In the genomic region with DNA sequence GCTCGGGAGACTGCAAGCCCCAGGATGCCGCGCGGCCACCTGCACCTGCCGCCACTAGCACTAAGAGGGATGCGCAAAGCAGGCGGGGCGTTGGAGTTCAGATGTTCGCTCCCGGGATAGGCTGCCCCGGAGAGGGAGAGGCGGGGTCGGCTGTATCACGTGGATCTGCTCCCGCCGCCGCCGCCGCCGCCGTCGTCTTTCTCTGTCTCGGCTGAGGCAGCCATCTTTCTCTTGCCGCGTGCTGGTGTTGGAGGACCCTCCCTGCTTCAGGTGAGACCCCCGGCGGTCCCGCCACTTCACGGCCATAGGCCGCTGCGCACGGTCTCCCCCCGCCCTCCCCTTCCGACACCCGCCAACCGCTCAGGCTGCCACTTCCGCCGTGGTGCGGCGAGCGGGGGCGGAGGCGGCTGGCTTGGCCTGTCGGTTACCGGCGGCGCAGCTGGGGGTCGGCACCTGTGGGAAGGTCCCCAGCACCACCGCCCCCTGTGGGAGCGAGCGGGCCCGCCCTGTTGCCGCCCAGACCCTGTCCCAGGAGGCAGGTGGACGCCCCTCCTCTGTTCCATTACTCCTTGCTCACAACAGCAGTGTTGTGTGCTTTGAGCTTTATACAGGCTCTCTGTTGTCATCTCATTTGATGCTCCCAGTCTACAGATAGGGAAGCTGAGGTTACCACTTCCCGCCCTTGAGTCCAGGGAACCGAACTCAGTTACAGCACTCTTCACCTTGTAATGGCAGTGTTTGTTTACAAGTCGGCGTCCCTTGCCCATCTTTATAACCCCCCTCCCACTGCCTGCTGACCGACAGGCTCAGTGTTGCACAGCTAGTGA, we compare ENCODE assay signal across 1 cellular context.
A peak's percentile ranks its signal among the peaks of the same experiment; 100 is the strongest.
TF ChIP-seq lines count a peak whose summit lies in the region.

A gene (plus strand): TSS at position 186 of the 827 bp plus-strand sequence. CDS start 3,553 bp downstream, outside the sequence.

TF ChIP-seq in K562, 482 proteins besides CTCF, POLR2A, EP300 and RAD21 (continued from another document and continues in another):
- TF ChIP-seq, protein P1, sequence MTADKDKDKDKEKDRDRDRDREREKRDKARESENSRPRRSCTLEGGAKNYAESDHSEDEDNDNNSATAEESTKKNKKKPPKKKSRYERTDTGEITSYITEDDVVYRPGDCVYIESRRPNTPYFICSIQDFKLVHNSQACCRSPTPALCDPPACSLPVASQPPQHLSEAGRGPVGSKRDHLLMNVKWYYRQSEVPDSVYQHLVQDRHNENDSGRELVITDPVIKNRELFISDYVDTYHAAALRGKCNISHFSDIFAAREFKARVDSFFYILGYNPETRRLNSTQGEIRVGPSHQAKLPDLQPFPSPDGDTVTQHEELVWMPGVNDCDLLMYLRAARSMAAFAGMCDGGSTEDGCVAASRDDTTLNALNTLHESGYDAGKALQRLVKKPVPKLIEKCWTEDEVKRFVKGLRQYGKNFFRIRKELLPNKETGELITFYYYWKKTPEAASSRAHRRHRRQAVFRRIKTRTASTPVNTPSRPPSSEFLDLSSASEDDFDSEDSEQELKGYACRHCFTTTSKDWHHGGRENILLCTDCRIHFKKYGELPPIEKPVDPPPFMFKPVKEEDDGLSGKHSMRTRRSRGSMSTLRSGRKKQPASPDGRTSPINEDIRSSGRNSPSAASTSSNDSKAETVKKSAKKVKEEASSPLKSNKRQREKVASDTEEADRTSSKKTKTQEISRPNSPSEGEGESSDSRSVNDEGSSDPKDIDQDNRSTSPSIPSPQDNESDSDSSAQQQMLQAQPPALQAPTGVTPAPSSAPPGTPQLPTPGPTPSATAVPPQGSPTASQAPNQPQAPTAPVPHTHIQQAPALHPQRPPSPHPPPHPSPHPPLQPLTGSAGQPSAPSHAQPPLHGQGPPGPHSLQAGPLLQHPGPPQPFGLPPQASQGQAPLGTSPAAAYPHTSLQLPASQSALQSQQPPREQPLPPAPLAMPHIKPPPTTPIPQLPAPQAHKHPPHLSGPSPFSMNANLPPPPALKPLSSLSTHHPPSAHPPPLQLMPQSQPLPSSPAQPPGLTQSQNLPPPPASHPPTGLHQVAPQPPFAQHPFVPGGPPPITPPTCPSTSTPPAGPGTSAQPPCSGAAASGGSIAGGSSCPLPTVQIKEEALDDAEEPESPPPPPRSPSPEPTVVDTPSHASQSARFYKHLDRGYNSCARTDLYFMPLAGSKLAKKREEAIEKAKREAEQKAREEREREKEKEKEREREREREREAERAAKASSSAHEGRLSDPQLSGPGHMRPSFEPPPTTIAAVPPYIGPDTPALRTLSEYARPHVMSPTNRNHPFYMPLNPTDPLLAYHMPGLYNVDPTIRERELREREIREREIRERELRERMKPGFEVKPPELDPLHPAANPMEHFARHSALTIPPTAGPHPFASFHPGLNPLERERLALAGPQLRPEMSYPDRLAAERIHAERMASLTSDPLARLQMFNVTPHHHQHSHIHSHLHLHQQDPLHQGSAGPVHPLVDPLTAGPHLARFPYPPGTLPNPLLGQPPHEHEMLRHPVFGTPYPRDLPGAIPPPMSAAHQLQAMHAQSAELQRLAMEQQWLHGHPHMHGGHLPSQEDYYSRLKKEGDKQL (CRISPR knock-in tag; IDR thresholded peaks at IDR 0.05; ENCODE audit: borderline replicate concordance), result no peak
- TF ChIP-seq CREB1 (IDR thresholded peaks at IDR 0.05), result no peak; the same call in none of the 2 replicates
- peak; percentile 60; the same call in 1 of the 2 replicates for TF ChIP-seq CREB1 (CRISPR knock-in tag; IDR thresholded peaks at IDR 0.05)
- TF ChIP-seq SRF (CRISPR knock-in tag; IDR thresholded peaks at IDR 0.05), result no peak
- TF ChIP-seq ELF4 (CRISPR knock-in tag; IDR thresholded peaks at IDR 0.05), result no peak
- TF ChIP-seq ZNF586 (CRISPR knock-in tag; conservative IDR thresholded peaks at IDR 0.05), result no peak
- TF ChIP-seq, protein P2, sequence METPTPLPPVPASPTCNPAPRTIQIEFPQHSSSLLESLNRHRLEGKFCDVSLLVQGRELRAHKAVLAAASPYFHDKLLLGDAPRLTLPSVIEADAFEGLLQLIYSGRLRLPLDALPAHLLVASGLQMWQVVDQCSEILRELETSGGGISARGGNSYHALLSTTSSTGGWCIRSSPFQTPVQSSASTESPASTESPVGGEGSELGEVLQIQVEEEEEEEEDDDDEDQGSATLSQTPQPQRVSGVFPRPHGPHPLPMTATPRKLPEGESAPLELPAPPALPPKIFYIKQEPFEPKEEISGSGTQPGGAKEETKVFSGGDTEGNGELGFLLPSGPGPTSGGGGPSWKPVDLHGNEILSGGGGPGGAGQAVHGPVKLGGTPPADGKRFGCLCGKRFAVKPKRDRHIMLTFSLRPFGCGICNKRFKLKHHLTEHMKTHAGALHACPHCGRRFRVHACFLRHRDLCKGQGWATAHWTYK (CRISPR knock-in tag; IDR thresholded peaks at IDR 0.05), result no peak
- TF ChIP-seq, protein P3, sequence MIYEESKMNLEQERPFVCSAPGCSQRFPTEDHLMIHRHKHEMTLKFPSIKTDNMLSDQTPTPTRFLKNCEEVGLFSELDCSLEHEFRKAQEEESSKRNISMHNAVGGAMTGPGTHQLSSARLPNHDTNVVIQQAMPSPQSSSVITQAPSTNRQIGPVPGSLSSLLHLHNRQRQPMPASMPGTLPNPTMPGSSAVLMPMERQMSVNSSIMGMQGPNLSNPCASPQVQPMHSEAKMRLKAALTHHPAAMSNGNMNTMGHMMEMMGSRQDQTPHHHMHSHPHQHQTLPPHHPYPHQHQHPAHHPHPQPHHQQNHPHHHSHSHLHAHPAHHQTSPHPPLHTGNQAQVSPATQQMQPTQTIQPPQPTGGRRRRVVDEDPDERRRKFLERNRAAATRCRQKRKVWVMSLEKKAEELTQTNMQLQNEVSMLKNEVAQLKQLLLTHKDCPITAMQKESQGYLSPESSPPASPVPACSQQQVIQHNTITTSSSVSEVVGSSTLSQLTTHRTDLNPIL (CRISPR knock-in tag; IDR thresholded peaks at IDR 0.05), result no peak
- TF ChIP-seq, protein P4, sequence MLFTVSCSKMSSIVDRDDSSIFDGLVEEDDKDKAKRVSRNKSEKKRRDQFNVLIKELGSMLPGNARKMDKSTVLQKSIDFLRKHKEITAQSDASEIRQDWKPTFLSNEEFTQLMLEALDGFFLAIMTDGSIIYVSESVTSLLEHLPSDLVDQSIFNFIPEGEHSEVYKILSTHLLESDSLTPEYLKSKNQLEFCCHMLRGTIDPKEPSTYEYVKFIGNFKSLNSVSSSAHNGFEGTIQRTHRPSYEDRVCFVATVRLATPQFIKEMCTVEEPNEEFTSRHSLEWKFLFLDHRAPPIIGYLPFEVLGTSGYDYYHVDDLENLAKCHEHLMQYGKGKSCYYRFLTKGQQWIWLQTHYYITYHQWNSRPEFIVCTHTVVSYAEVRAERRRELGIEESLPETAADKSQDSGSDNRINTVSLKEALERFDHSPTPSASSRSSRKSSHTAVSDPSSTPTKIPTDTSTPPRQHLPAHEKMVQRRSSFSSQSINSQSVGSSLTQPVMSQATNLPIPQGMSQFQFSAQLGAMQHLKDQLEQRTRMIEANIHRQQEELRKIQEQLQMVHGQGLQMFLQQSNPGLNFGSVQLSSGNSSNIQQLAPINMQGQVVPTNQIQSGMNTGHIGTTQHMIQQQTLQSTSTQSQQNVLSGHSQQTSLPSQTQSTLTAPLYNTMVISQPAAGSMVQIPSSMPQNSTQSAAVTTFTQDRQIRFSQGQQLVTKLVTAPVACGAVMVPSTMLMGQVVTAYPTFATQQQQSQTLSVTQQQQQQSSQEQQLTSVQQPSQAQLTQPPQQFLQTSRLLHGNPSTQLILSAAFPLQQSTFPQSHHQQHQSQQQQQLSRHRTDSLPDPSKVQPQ (CRISPR knock-in tag; IDR thresholded peaks at IDR 0.05; ENCODE audit: borderline replicate concordance), result no peak
- TF ChIP-seq CREBBP (IDR thresholded peaks at IDR 0.05; ENCODE audit: low read depth, low read length), result no peak
- TF ChIP-seq MEF2D (tag; conservative IDR thresholded peaks at IDR 0.05; ENCODE audit: low read depth), result no peak
- no peak for TF ChIP-seq JUND (IDR thresholded peaks at IDR 0.05; ENCODE audit: borderline replicate concordance, low read depth, low read length)
- TF ChIP-seq JUND (tag; IDR thresholded peaks at IDR 0.05; ENCODE audit: borderline replicate concordance, low read depth, low read length), result 0 out of 3 replicates have a peak, but pooled peaks have one; percentile 26
- no peak for TF ChIP-seq ZNF311 (CRISPR knock-in tag; IDR thresholded peaks at IDR 0.05)
- TF ChIP-seq CBX5 (IDR thresholded peaks at IDR 0.05; ENCODE audit: borderline replicate concordance, low read depth), result no peak
- TF ChIP-seq GATAD2B (IDR thresholded peaks at IDR 0.05; ENCODE audit: borderline replicate concordance), result no peak
- TF ChIP-seq RCOR1 (IDR thresholded peaks at IDR 0.05; ENCODE audit: borderline replicate concordance in 1 of 2, low read depth in 2 of 2, low read length in 2 of 2), result peak; percentile 77 to 92; a peak in 3 of 4 replicates
- peak; percentile 63 for TF ChIP-seq POLR2AphosphoS5 (IDR thresholded peaks at IDR 0.05; ENCODE audit: control insufficient read depth, insufficient read depth, low read depth, low read length)
- TF ChIP-seq NBN (IDR thresholded peaks at IDR 0.05; ENCODE audit: low read depth), result peak; percentile 58; the same call in 1 of the 2 replicates
- TF ChIP-seq CCNT2 (IDR thresholded peaks at IDR 0.05; ENCODE audit: borderline replicate concordance, extremely low read depth, insufficient read length, low read depth, low read length), result peak; percentile 47
- TF ChIP-seq ZNF175 (CRISPR knock-in tag; IDR thresholded peaks at IDR 0.05; ENCODE audit: low read depth), result no peak
- TF ChIP-seq PHF20 (IDR thresholded peaks at IDR 0.05; ENCODE audit: partially characterized antibody), result peak; percentile 77
- TF ChIP-seq, protein P5, sequence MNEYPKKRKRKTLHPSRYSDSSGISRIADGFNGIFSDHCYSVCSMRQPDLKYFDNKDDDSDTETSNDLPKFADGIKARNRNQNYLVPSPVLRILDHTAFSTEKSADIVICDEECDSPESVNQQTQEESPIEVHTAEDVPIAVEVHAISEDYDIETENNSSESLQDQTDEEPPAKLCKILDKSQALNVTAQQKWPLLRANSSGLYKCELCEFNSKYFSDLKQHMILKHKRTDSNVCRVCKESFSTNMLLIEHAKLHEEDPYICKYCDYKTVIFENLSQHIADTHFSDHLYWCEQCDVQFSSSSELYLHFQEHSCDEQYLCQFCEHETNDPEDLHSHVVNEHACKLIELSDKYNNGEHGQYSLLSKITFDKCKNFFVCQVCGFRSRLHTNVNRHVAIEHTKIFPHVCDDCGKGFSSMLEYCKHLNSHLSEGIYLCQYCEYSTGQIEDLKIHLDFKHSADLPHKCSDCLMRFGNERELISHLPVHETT (CRISPR knock-in tag; conservative IDR thresholded peaks at IDR 0.05 in 1 of 2, IDR thresholded peaks at IDR 0.05 in 1 of 2), result peak in 1 of 2 experiments; percentile 93; a peak in 2 of 4 replicates
- peak in 1 of 2 experiments; percentile 14; a peak in 1 of 3 replicates for TF ChIP-seq CBX3 (IDR thresholded peaks at IDR 0.05; ENCODE audit: borderline replicate concordance in 1 of 2, low read length in 2 of 2)
- no peak for TF ChIP-seq KDM2B (CRISPR knock-in tag; IDR thresholded peaks at IDR 0.05)
- TF ChIP-seq, protein P6, sequence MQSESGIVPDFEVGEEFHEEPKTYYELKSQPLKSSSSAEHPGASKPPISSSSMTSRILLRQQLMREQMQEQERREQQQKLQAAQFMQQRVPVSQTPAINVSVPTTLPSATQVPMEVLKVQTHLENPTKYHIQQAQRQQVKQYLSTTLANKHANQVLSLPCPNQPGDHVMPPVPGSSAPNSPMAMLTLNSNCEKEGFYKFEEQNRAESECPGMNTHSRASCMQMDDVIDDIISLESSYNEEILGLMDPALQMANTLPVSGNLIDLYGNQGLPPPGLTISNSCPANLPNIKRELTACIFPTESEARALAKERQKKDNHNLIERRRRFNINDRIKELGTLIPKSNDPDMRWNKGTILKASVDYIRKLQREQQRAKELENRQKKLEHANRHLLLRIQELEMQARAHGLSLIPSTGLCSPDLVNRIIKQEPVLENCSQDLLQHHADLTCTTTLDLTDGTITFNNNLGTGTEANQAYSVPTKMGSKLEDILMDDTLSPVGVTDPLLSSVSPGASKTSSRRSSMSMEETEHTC (IDR thresholded peaks at IDR 0.05), result peak; percentile 66; the same call in 1 of the 2 replicates
- TF ChIP-seq TARDBP (IDR thresholded peaks at IDR 0.05), result peak; percentile 53; the same call in 1 of the 2 replicates
- no peak for TF ChIP-seq U2AF1 (optimal IDR thresholded peaks at IDR 0.05; ENCODE audit: low read depth, low read length)
- TF ChIP-seq MTA3 (IDR thresholded peaks at IDR 0.05; ENCODE audit: borderline replicate concordance), result peak; percentile 76
- TF ChIP-seq, protein P7, sequence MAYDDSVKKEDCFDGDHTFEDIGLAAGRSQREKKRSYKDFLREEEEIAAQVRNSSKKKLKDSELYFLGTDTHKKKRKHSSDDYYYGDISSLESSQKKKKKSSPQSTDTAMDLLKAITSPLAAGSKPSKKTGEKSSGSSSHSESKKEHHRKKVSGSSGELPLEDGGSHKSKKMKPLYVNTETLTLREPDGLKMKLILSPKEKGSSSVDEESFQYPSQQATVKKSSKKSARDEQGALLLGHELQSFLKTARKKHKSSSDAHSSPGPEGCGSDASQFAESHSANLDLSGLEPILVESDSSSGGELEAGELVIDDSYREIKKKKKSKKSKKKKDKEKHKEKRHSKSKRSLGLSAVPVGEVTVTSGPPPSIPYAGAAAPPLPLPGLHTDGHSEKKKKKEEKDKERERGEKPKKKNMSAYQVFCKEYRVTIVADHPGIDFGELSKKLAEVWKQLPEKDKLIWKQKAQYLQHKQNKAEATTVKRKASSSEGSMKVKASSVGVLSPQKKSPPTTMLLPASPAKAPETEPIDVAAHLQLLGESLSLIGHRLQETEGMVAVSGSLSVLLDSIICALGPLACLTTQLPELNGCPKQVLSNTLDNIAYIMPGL (CRISPR knock-in tag; IDR thresholded peaks at IDR 0.05), result 0 out of 2 replicates have a peak, but pooled peaks have one; percentile 20
- TF ChIP-seq ELF1 (tag; IDR thresholded peaks at IDR 0.05), result peak; percentile 69
- TF ChIP-seq FOXJ3 (CRISPR knock-in tag; IDR thresholded peaks at IDR 0.05), result no peak
- 0 out of 2 replicates have a peak, but pooled peaks have one; percentile 11 for TF ChIP-seq NFXL1 (CRISPR knock-in tag; IDR thresholded peaks at IDR 0.05)
- TF ChIP-seq PRPF4 (IDR thresholded peaks at IDR 0.05; ENCODE audit: insufficient read depth, low read depth, low read length, poor library complexity, severe bottlenecking), result no peak
- peak in 1 of 2 experiments; percentile 79; a peak in 2 of 4 replicates for TF ChIP-seq TEAD1 (CRISPR knock-in tag; IDR thresholded peaks at IDR 0.05)
- no peak for TF ChIP-seq FOXM1 (IDR thresholded peaks at IDR 0.05; ENCODE audit: low read depth)
- TF ChIP-seq FOXM1 (CRISPR knock-in tag; IDR thresholded peaks at IDR 0.05; ENCODE audit: low read depth), result no peak; the same call in 1 of the 2 replicates
- TF ChIP-seq TRIM24 (IDR thresholded peaks at IDR 0.05), result peak in 1 of 2 experiments; percentile 18; a peak in 3 of 4 replicates
- TF ChIP-seq TCF7L2 (IDR thresholded peaks at IDR 0.05; ENCODE audit: low read depth, low read length), result no peak
- no peak for TF ChIP-seq PPARD (CRISPR knock-in tag; IDR thresholded peaks at IDR 0.05)
- peak; percentile 92 for TF ChIP-seq SUPT5H (IDR thresholded peaks at IDR 0.05)
- no peak for TF ChIP-seq PTRF (tag; IDR thresholded peaks at IDR 0.05)
